Comparison of ENCODE assay signal across 1 cellular context in genomic region chr1:58783993-58784757, GRCh38.
TF ChIP-seq lines count a peak whose summit lies in the region.

JUN (minus strand) TSS chr1:58784047; CDS start chr1:58783070, 977 bp downstream.

TF ChIP-seq in SK-N-SH, 30 proteins besides CTCF, POLR2A, EP300 and RAD21 (continued from another document):
- TF ChIP-seq, protein P1, sequence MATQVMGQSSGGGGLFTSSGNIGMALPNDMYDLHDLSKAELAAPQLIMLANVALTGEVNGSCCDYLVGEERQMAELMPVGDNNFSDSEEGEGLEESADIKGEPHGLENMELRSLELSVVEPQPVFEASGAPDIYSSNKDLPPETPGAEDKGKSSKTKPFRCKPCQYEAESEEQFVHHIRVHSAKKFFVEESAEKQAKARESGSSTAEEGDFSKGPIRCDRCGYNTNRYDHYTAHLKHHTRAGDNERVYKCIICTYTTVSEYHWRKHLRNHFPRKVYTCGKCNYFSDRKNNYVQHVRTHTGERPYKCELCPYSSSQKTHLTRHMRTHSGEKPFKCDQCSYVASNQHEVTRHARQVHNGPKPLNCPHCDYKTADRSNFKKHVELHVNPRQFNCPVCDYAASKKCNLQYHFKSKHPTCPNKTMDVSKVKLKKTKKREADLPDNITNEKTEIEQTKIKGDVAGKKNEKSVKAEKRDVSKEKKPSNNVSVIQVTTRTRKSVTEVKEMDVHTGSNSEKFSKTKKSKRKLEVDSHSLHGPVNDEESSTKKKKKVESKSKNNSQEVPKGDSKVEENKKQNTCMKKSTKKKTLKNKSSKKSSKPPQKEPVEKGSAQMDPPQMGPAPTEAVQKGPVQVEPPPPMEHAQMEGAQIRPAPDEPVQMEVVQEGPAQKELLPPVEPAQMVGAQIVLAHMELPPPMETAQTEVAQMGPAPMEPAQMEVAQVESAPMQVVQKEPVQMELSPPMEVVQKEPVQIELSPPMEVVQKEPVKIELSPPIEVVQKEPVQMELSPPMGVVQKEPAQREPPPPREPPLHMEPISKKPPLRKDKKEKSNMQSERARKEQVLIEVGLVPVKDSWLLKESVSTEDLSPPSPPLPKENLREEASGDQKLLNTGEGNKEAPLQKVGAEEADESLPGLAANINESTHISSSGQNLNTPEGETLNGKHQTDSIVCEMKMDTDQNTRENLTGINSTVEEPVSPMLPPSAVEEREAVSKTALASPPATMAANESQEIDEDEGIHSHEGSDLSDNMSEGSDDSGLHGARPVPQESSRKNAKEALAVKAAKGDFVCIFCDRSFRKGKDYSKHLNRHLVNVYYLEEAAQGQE (IDR thresholded peaks at IDR 0.05; ENCODE audit: low read depth, low read length), result peak; percentile 79
- peak; percentile 96; the same call in 1 of the 2 replicates for TF ChIP-seq SIN3A (IDR thresholded peaks at IDR 0.05; ENCODE audit: borderline replicate concordance, low read depth, low read length)
- TF ChIP-seq EZH2phosphoT487 (IDR thresholded peaks at IDR 0.05; ENCODE audit: borderline replicate concordance, low read depth), result no peak
- 0 out of 2 replicates have a peak, but pooled peaks have one; percentile 37 for TF ChIP-seq IRF3 (IDR thresholded peaks at IDR 0.05; ENCODE audit: low read depth, low read length)
- TF ChIP-seq RFX5 (IDR thresholded peaks at IDR 0.05; ENCODE audit: low read length), result no peak; the same call in none of the 2 replicates
- TF ChIP-seq CHD2 (IDR thresholded peaks at IDR 0.05; ENCODE audit: low read length, partially characterized antibody), result no peak
- TF ChIP-seq, protein P2, sequence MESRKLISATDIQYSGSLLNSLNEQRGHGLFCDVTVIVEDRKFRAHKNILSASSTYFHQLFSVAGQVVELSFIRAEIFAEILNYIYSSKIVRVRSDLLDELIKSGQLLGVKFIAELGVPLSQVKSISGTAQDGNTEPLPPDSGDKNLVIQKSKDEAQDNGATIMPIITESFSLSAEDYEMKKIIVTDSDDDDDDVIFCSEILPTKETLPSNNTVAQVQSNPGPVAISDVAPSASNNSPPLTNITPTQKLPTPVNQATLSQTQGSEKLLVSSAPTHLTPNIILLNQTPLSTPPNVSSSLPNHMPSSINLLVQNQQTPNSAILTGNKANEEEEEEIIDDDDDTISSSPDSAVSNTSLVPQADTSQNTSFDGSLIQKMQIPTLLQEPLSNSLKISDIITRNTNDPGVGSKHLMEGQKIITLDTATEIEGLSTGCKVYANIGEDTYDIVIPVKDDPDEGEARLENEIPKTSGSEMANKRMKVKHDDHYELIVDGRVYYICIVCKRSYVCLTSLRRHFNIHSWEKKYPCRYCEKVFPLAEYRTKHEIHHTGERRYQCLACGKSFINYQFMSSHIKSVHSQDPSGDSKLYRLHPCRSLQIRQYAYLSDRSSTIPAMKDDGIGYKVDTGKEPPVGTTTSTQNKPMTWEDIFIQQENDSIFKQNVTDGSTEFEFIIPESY (IDR thresholded peaks at IDR 0.05; ENCODE audit: borderline replicate concordance, low read depth), result no peak; the same call in 1 of the 2 replicates
- TF ChIP-seq MXI1 (IDR thresholded peaks at IDR 0.05; ENCODE audit: low read depth, low read length), result no peak
- TF ChIP-seq NFIC (IDR thresholded peaks at IDR 0.05; ENCODE audit: borderline replicate concordance), result no peak
- peak; percentile 51 for TF ChIP-seq TCF12 (IDR thresholded peaks at IDR 0.05)
- peak; percentile 100 for TF ChIP-seq POLR2AphosphoS5 (IDR thresholded peaks at IDR 0.05; ENCODE audit: low read depth, low read length)
